8 cellular contexts compared by ENCODE assay signal in the genomic region with DNA sequence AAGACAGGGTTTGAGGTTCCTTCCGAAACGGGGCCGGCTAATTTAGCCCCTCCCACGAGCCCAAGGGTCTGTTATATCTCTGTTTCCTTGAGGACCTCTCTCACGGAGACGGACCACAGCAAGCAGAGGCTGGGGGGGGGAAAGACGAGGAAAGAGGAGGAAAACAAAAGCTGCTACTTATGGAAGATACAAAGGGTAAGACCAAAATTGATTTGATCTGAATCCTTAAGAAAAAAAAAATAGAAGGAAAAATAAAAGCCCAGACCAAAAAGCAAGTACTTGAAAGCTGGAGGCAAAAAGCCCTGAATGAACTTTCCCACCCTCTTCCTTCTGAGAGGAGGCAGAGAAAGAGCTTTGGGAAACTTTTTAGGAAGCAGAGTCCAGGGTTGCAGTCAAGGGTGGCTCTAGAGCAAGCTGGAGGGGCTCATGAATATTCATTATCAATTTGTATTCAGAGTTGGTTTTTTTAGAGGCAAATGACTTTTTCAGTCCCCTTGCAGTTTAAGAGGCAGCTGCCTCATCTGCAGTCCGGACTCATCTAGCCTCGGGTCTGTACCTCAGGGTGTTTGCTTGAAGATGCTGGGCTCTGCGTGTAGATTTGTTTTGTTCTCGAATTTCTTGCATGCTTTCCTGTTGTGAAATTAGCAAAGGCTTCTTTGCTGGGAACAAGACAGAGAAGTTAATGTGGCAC. TPM values are rescaled to one million over a fixed set of nuclear protein-coding genes. Genes with fewer than 3 reads are reported as not detected.
DNase-seq lines count a peak whose midpoint lies in the region; ATAC-seq, FAIRE-seq and TF ChIP-seq lines count a peak whose summit lies in the region.

A gene with protein sequence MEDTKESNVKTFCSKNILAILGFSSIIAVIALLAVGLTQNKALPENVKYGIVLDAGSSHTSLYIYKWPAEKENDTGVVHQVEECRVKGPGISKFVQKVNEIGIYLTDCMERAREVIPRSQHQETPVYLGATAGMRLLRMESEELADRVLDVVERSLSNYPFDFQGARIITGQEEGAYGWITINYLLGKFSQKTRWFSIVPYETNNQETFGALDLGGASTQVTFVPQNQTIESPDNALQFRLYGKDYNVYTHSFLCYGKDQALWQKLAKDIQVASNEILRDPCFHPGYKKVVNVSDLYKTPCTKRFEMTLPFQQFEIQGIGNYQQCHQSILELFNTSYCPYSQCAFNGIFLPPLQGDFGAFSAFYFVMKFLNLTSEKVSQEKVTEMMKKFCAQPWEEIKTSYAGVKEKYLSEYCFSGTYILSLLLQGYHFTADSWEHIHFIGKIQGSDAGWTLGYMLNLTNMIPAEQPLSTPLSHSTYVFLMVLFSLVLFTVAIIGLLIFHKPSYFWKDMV (plus strand): TSS at position 103 of the 691 bp plus-strand sequence. CDS start 77 bp downstream, at position 180.

- peak; percentile 4 for DNase-seq in cerebellum (ENCODE audit: low spot score)
- no peak for DNase-seq in right lobe of liver
- DNase-seq in testis: no peak
- DNase-seq in lower leg skin (ENCODE audit: low spot score in 2 of 2): no peak
- no peak for DNase-seq in GM19239 (ENCODE audit: insufficient read length, low spot score)

- intact Hi-C loops in right lobe of liver (cut with DNase I) (no loop called here), testis (cut with DNase I; ENCODE audit: low total_unique reads) (no loop called here), lower leg skin (cut with DNase I; ENCODE audit: low total_unique reads) (no loop called here)

- FAIRE-seq in GM19239 (lab: Jason Lieb, UNC): no peak

- H3K9me3 ChIP-seq in HUES6 (ENCODE audit: control insufficient read depth, insufficient read depth, low read depth, low read length) (no peaks in the 10 kb centered on the region), right lobe of liver (no peaks in the 10 kb centered on the region), testis (no peaks in the 10 kb centered on the region)

- ATAC-seq in right lobe of liver: peak; percentile 47 to 51 (median 48)
- no peak for ATAC-seq in GM19455 (IDR thresholded peaks at IDR 0.05; ENCODE audit: unreplicated experiment)

- H3K4me3 ChIP-seq in HUES6 (ENCODE audit: low read depth, low read length) (peak within 1 kb of the TSS; percentile 54), right lobe of liver (peak within 1 kb of the TSS in 2 of 3 donors; percentile 6 to 31), testis (peak within 1 kb of the TSS; percentile 22 to 41), lower leg skin (ENCODE audit: low read depth, poor library complexity, severe bottlenecking) (no peak within 1 kb of the TSS)

- no peak within 1 kb of the TSS for H3K27ac ChIP-seq in HUES6 (ENCODE audit: low read depth, low read length)
- peak within 1 kb of the TSS in 2 of 3 donors; percentile 47 for H3K27ac ChIP-seq in right lobe of liver
- H3K27ac ChIP-seq in testis: peak within 1 kb of the TSS; percentile 29 to 87

- H3K9ac ChIP-seq in HUES6 (ENCODE audit: low read length): peak within 1 kb of the TSS; percentile 41

- peaks cover 16% of the 10 kb centered on the region for H3K4me1 ChIP-seq in HUES6 (ENCODE audit: control insufficient read depth, insufficient read depth, low read length)
- no peaks in the 10 kb centered on the region for H3K4me1 ChIP-seq in right lobe of liver
- no peaks in the 10 kb centered on the region for H3K4me1 ChIP-seq in testis

- WGBS in right lobe of liver (ENCODE audit: insufficient coverage, low coverage, low lambda C conversion rate, missing lambda C conversion rate): 6% methylated on average over 9 of the region's 11 CpGs
- 1% methylated on average over 11 of the region's 11 CpGs for WGBS in testis, 2 donors
- WGBS in lower leg skin, 2 donors: 1 to 2% methylated on average over 11 of the region's 11 CpGs

- TF ChIP-seq CTCF in right lobe of liver (IDR thresholded peaks at IDR 0.05): no peak
- no peak for TF ChIP-seq CTCF in testis (IDR thresholded peaks at IDR 0.05)
- no peak for TF ChIP-seq CTCF in lower leg skin (IDR thresholded peaks at IDR 0.05)

- no peaks in the 10 kb centered on the region for H3K36me3 ChIP-seq in HUES6 (ENCODE audit: control insufficient read depth, insufficient read depth, low read length)
- no peaks in the 10 kb centered on the region for H3K36me3 ChIP-seq in right lobe of liver
- no peaks in the 10 kb centered on the region for H3K36me3 ChIP-seq in testis (ENCODE audit: low read depth, missing control alignments)

- H3K27me3 ChIP-seq in HUES6 (ENCODE audit: control insufficient read depth, insufficient read depth, low read length): no peaks in the 10 kb centered on the region
- H3K27me3 ChIP-seq in right lobe of liver: no peaks in the 10 kb centered on the region
- no peaks in the 10 kb centered on the region for H3K27me3 ChIP-seq in testis

- TF ChIP-seq POLR2A in GM10847 (IDR thresholded peaks at IDR 0.05; ENCODE audit: extremely low read depth, insufficient read length): peak; percentile 54
- TF ChIP-seq POLR2A in right lobe of liver (IDR thresholded peaks at IDR 0.05): peak; percentile 53
- TF ChIP-seq POLR2A in testis (IDR thresholded peaks at IDR 0.05): no peak
- TF ChIP-seq POLR2A in lower leg skin (IDR thresholded peaks at IDR 0.05): no peak

RNA-seq across cellular contexts. Expression of the gene that starts here (rescaled TPM):
- total RNA-seq in cerebellum (12.2 TPM), right lobe of liver (1 to 10 TPM; 1.8 to 4.7 (median 3.6) TPM), testis (10 to 100 TPM in 1 of 2 donors, 1 to 10 TPM in 1; 9.8 to 11.3 TPM), lower leg skin (10 to 100 TPM in 1 of 4 donors, 1 to 10 TPM in 3; 5.3 to 15.7 (median 7.7) TPM)
- 12.7 TPM for polyA plus RNA-seq in testis (ENCODE audit: insufficient read depth, low read depth, low replicate concordance)

Comparison
In these comparisons a context has a peak if more than half of its experiments do, and no peak if none do; other contexts are left out.
1. POLR2A ChIP-seq: peak in GM10847 (single experiment) and right lobe of liver (single experiment); none in testis (single experiment) and lower leg skin (0 of 2).